23 cellular contexts compared by ENCODE assay signal in the genomic region with DNA sequence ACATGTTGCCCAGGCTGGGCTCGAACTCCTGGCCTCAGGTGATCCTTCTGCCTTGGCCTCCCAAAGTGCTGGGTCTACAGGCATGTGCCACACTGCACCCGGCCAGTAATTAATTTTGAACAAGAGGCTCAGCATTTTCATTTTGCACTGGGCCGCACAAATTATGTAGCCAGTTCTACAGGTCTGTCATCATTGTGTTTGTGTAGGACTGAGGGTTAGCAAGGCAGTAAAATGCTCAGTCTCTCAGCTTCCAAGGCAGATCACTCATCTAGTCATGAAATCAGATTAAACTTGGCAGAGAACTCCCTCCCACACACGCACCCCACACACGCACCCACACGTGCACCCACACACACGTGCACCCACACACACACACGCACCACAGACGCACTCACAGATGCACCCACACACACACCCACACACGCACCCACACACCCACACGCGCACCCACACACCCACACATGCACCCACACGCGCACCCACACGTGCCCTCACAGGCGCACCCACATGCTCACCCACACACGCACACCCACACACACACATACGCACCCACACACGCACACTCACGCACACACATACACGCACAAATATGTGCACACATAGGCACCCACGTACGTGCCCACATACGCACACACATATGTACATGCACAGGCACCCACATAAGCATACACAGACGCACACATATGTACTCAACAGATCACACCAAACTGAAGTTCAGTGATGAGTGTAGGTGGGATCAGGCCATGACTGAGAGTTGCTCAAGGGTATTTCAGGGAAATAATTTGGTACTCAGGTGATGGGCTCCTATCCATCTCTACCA. TPM values are rescaled to one million over a fixed set of nuclear protein-coding genes. Genes with fewer than 3 reads are reported as not detected.
DNase-seq lines count a peak whose midpoint lies in the region; ATAC-seq and TF ChIP-seq lines count a peak whose summit lies in the region.
"Had no signal": no experiment of that assay in that cellular context is flagged by ENCODE, and none has a peak within 500 bp of the region (broad histone marks: within the 10 kb centered on the region; RNA-seq: fewer than 3 reads in every experiment).

No MANE protein-coding gene starts in this region.

- H3K36me3 ChIP-seq in PC-3 (ENCODE audit: low read depth, low read length) (no peaks in the 10 kb centered on the region), upper lobe of right lung (no peaks in the 10 kb centered on the region)
- H3K36me3 ChIP-seq: HAP-1, heart left ventricle, left ventricle myocardium inferior, sigmoid colon, thoracic aorta had no signal

- no peaks in the 10 kb centered on the region for H3F3A ChIP-seq in PC-3 (ENCODE audit: low read length, unreplicated experiment)

- CTCF ChIA-PET in PC-3 (lab: Charles Lee) = no interaction called here

- H3K4me2 ChIP-seq in PC-3 (ENCODE audit: low read length) = no peak overlapping the region

- H3K9me3 ChIP-seq in PC-3 (ENCODE audit: low read length) (no peaks in the 10 kb centered on the region), upper lobe of right lung (no peaks in the 10 kb centered on the region)
- H3K9me3 ChIP-seq: HAP-1, heart left ventricle, left ventricle myocardium inferior, sigmoid colon, thoracic aorta had no signal

- H3K79me2 ChIP-seq in PC-3 (ENCODE audit: low read length) = no peaks in the 10 kb centered on the region

- no peak overlapping the region for H3K9ac ChIP-seq in PC-3 (ENCODE audit: low read length)

- H3K4me3 ChIP-seq in PC-3 (ENCODE audit: low read length) (no peak overlapping the region), upper lobe of right lung (no peak overlapping the region)
- H3K4me3 ChIP-seq: dorsolateral prefrontal cortex, HAP-1, heart left ventricle, left ventricle myocardium inferior, sigmoid colon, thoracic aorta had no signal

- intact Hi-C loops in PC-3 (cut with micrococcal nuclease) (no loop called here), upper lobe of right lung (cut with DNase I) (loop anchor here (10.0 kb wide), 1 partner anchor 189 kb away; no protein-coding TSS in a partner anchor)

- no peak overlapping the region for H2AFZ ChIP-seq in PC-3 (ENCODE audit: low read length)

- DNase-seq in stimulated activated CD4-positive, alpha-beta T cell treated with anti-CD3 and anti-CD28 coated beads, Interleukin-2, amount 100 ng/mL, for 4 hours (ENCODE audit: low read depth) = peak; percentile 15
- DNase-seq in stimulated activated CD4-positive, alpha-beta T cell treated with anti-CD3 and anti-CD28 coated beads, Interleukin-2, amount 100 ng/mL, for 48 hours = no peak
- DNase-seq in PC-3 (no peak), upper lobe of right lung (no peak), NCI-H187 (lab: John Stamatoyannopoulos, UW) (no peak), T1000 (lab: John Stamatoyannopoulos, UW) (no peak)
- DNase-seq: activated CD8-positive, alpha-beta memory T cell treated with anti-CD3 and anti-CD28 coated beads, Interleukin-2, amount 50 U/mL, for 48 hours; CD4-positive, alpha-beta T cell; DMS 273 treated with DMSO at 0.1 percent for 48 hours; heart left ventricle; left ventricle myocardium inferior; NCI-H1930; nephron progenitor cell; posterior cingulate gyrus; sigmoid colon; stimulated activated CD4-positive, alpha-beta T cell treated with anti-CD3 and anti-CD28 coated beads, Interleukin-15, amount 100 ng/mL, for 24 hours; T-helper 1 cell had no signal

- H4K20me1 ChIP-seq in PC-3 (ENCODE audit: low read length) = no peaks in the 10 kb centered on the region

- no TSS peak for BruUV-seq in PC-3 (replicated peaks; lab: Mats Ljungman, UMichigan)

- H3K9me2 ChIP-seq in PC-3 (replicated peaks; ENCODE audit: low read length) = no peaks in the 10 kb centered on the region

- POLR2A ChIA-PET in PC-3 (lab: Charles Lee; ENCODE audit: unreplicated experiment) = no interaction called here

- ATAC-seq in PC-3 (no peak), esophagus mucosa (peak; percentile 53), upper lobe of right lung (peak; percentile 33), HG03378 (IDR thresholded peaks at IDR 0.05; ENCODE audit: unreplicated experiment) (no peak)

- no peaks in the 10 kb centered on the region for H3K27me3 ChIP-seq in PC-3 (ENCODE audit: low read length)
- no peaks in the 10 kb centered on the region for H3K27me3 ChIP-seq in upper lobe of right lung

- H3K27ac ChIP-seq in PC-3 (ENCODE audit: low read length) (peak overlapping the region; percentile 89; the same call in 1 of the 2 replicates), upper lobe of right lung (no peak overlapping the region)
- H3K27ac ChIP-seq: dorsolateral prefrontal cortex, heart left ventricle, left ventricle myocardium inferior, sigmoid colon, thoracic aorta had no signal

- TF ChIP-seq CTCF in PC-3 (conservative IDR thresholded peaks at IDR 0.05; ENCODE audit: low read depth, low read length) = no peak
- no peak for TF ChIP-seq CTCF in upper lobe of right lung (IDR thresholded peaks at IDR 0.05)

- H3K4me1 ChIP-seq in PC-3 (ENCODE audit: insufficient read depth, low read length) (peaks cover 15% of the 10 kb centered on the region), upper lobe of right lung (no peaks in the 10 kb centered on the region)
- H3K4me1 ChIP-seq: sigmoid colon had no signal

RNA-seq across cellular contexts. Expression of a gene that starts 27.8 kb away (rescaled TPM):
- total RNA-seq in PC-3 (2014; rRNA removed) (52.5 and 66.0 TPM in 2 replicates), esophagus mucosa (10.1 TPM), upper lobe of right lung (33.3 TPM)
- total RNA-seq: OCI-LY7 had no signal

RNA-seq across cellular contexts. Expression of a gene that starts 53.1 kb away (rescaled TPM):
- not detected in 2 replicates for total RNA-seq in PC-3 (2014; rRNA removed)
- total RNA-seq in esophagus mucosa = 17.8 TPM
- total RNA-seq in upper lobe of right lung = 39.4 TPM
- total RNA-seq: OCI-LY7 had no signal

Comparison
In these comparisons a context has a peak if more than half of its experiments do, and no peak if none do; other contexts are left out.
1. ATAC-seq: peak in esophagus mucosa (single experiment) and upper lobe of right lung (single experiment); none in PC-3 (single experiment) and HG03378 (single experiment).
2. RNA of a gene that starts 53.1 kb away (total RNA-seq): 39.4 TPM in upper lobe of right lung (single experiment) and 17.8 TPM in esophagus mucosa (single experiment); not detected in PC-3; every median in the first group is over 10 times any median in the second.